ENCODE assay signal across 8 cellular contexts in genomic region chr1:184387069-184387870, GRCh38. TPM values are rescaled to one million over a fixed set of nuclear protein-coding genes. Genes with fewer than 3 reads are reported as not detected.
DNase-seq lines count a peak whose midpoint lies in the region; ATAC-seq, FAIRE-seq and TF ChIP-seq lines count a peak whose summit lies in the region.

No MANE protein-coding gene starts in this region.

- TF ChIP-seq CTCF in GM10248 (IDR thresholded peaks at IDR 0.05; ENCODE audit: control extremely low read depth, extremely low read depth, low read depth, missing control alignments) (no peak), SU-DHL-6 (IDR thresholded peaks at IDR 0.05; ENCODE audit: insufficient read depth, low read length, poor library complexity, severe bottlenecking) (no peak), bronchial epithelial cell (IDR thresholded peaks at IDR 0.05; ENCODE audit: insufficient read depth, low read length, severe bottlenecking) (no peak)

- H3K4me3 ChIP-seq in SU-DHL-6 (ENCODE audit: insufficient read depth, low read length, poor library complexity, severe bottlenecking), result no peak overlapping the region
- peak overlapping the region; percentile 72 for H3K4me3 ChIP-seq in bronchial epithelial cell (ENCODE audit: low read depth, low read length)

- H3F3A ChIP-seq in SU-DHL-6 (ENCODE audit: insufficient read depth), result no peaks in the 10 kb centered on the region

- no peaks in the 10 kb centered on the region for H3K9me2 ChIP-seq in SU-DHL-6 (replicated peaks; ENCODE audit: insufficient read depth, low read length)

- no peak overlapping the region for H3K27ac ChIP-seq in SU-DHL-6 (ENCODE audit: low read depth, low read length)

- peak overlapping the region; percentile 17 for H3K4me2 ChIP-seq in SU-DHL-6 (ENCODE audit: low read depth, low read length, poor library complexity, severe bottlenecking)

- H3K27me3 ChIP-seq in SU-DHL-6 (ENCODE audit: low read length) (no peaks in the 10 kb centered on the region; the same call in 1 of the 2 replicates), bronchial epithelial cell (ENCODE audit: control insufficient read depth, insufficient read depth, low read length) (no peaks in the 10 kb centered on the region)

- POLR2A ChIA-PET in GM10248 (lab: Yijun Ruan, JAX), result no interaction called here

- H3K9ac ChIP-seq in SU-DHL-6 (ENCODE audit: low read length), result no peak overlapping the region

- no peak for FAIRE-seq in bronchial epithelial cell (lab: Jason Lieb, UNC)

- DNase-seq in GM10248 (ENCODE audit: extremely low spot score) (peak; percentile 22), bronchial epithelial cell (ENCODE audit: low read depth) (peak; percentile 48), kidney tubule cell (ENCODE audit: low spot score) (peak; percentile 7), cerebellar nuclear complex (lab: John Stamatoyannopoulos, UW) (no peak)
- DNase-seq in stimulated activated CD8-positive, alpha-beta memory T cell treated with anti-CD3 and anti-CD28 coated beads, Interleukin-12 subunit alpha, Interleukin-12 subunit beta, amount 100 ng/mL, for 1 hour (ENCODE audit: low read depth), result peak; percentile 33

- H2AFZ ChIP-seq in SU-DHL-6 (ENCODE audit: low read depth, low read length, severe bottlenecking), result no peak overlapping the region

- H3K36me3 ChIP-seq in SU-DHL-6 (ENCODE audit: low read length), result no peaks in the 10 kb centered on the region
- H3K36me3 ChIP-seq in bronchial epithelial cell (ENCODE audit: control insufficient read depth, insufficient read depth, low read length), result no peaks in the 10 kb centered on the region

- no peaks in the 10 kb centered on the region for H3K79me2 ChIP-seq in SU-DHL-6 (ENCODE audit: insufficient read depth, low read length)

- peak; percentile 30 for ATAC-seq in HG02973 (IDR thresholded peaks at IDR 0.05; ENCODE audit: unreplicated experiment)
- no peak for ATAC-seq in HG03175 (IDR thresholded peaks at IDR 0.05; ENCODE audit: unreplicated experiment)

- H4K20me1 ChIP-seq in SU-DHL-6 (ENCODE audit: low read depth, low read length), result no peaks in the 10 kb centered on the region

- no peaks in the 10 kb centered on the region for H3K9me3 ChIP-seq in SU-DHL-6 (ENCODE audit: insufficient read depth, low read length)

- CTCF ChIA-PET in GM10248 (lab: Yijun Ruan, JAX), result interaction anchor here (1.0 to 1.3 kb wide), 2 partner anchors 9 to 276 kb away, joined by 4 to 6 read pairs; no protein-coding TSS in a partner anchor

RNA-seq across cellular contexts. Expression of gene C1orf21, which starts 0.4 kb away (rescaled TPM):
- total RNA-seq in bronchial epithelial cell, result 10.3 and 13.4 TPM in 2 replicates

Comparison
In these comparisons a context has a peak if more than half of its experiments do, and no peak if none do; other contexts are left out.
1. DNase-seq: peak in GM10248 (single experiment), bronchial epithelial cell (single experiment), kidney tubule cell (single experiment) and stimulated activated CD8-positive, alpha-beta memory T cell treated with anti-CD3 and anti-CD28 coated beads, Interleukin-12 subunit alpha, Interleukin-12 subunit beta, amount 100 ng/mL, for 1 hour (single experiment); none in cerebellar nuclear complex (0 of 2).